ENCODE assay signal across 16 cellular contexts in the genomic region with DNA sequence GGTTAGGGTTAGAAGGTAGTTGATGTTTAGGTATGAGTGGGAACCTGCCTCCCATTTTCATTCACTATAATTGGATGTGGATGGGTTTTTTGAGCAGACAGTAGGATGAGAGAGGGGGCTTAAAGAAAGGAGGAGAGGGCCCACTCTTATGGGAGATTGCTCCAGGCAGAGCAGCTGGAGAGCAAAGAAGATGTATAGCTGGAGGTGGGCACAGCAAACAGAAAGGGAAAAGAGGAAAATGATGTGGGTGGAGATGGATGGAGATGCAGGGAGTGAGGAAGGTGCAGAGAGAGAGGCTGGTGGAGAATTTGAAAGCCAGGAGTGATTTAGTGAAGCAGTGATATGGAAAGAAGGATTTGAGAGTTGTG.
"Had no signal": no experiment of that assay in that cellular context is flagged by ENCODE, and none has a peak within 500 bp of the region (broad histone marks: within the 10 kb centered on the region; RNA-seq: fewer than 3 reads in every experiment).

No MANE protein-coding gene starts in this region.

- H3K36me3 Mint-ChIP-seq: immature natural killer cell had no signal

- H3K27ac Mint-ChIP-seq: activated B cell treated with CpG ODN at 0.5 μM for 24 hours; activated CD4-positive, alpha-beta T cell treated with anti-CD3 and anti-CD28 coated beads, Interleukin-2, amount 10 ng/mL, durations not matched to agents 7 days and 5 days; immature natural killer cell; progenitor cell of endocrine pancreas; stimulated activated naive CD8-positive, alpha-beta T cell treated with anti-CD3 and anti-CD28 coated beads, Interleukin-15, Interleukin-2, amounts not matched to agents 100 ng/mL and 50 ng/mL, for 24 hours had no signal

- H3K4me3 ChIP-seq: right atrium auricular region, SK-N-MC, skin epidermis, upper lobe of right lung had no signal

- H3K27ac ChIP-seq: right atrium auricular region, SK-N-MC, upper lobe of right lung had no signal

- H3K9me3 Mint-ChIP-seq: activated B cell treated with CpG ODN at 0.5 μM for 24 hours; activated CD4-positive, alpha-beta T cell treated with anti-CD3 and anti-CD28 coated beads, Interleukin-2, amount 10 ng/mL, durations not matched to agents 7 days and 5 days; central memory CD8-positive, alpha-beta T cell; immature natural killer cell; nephron; stimulated activated naive CD8-positive, alpha-beta T cell treated with anti-CD3 and anti-CD28 coated beads, Interleukin-15, Interleukin-2, amounts not matched to agents 100 ng/mL and 50 ng/mL, for 24 hours had no signal

- H3K4me1 ChIP-seq: upper lobe of right lung had no signal

- H3K27me3 ChIP-seq: right atrium auricular region, upper lobe of right lung had no signal

- H3K4me3 Mint-ChIP-seq: activated B cell treated with CpG ODN at 0.5 μM for 24 hours; activated CD4-positive, alpha-beta T cell treated with anti-CD3 and anti-CD28 coated beads, Interleukin-2, amount 10 ng/mL, durations not matched to agents 7 days and 5 days; central memory CD8-positive, alpha-beta T cell; immature natural killer cell; nephron; stimulated activated naive CD8-positive, alpha-beta T cell treated with anti-CD3 and anti-CD28 coated beads, Interleukin-15, Interleukin-2, amounts not matched to agents 100 ng/mL and 50 ng/mL, for 24 hours had no signal

- H3K9me3 ChIP-seq: right atrium auricular region, upper lobe of right lung had no signal

- DNase-seq: activated B cell treated with CpG ODN at 0.5 μM for 24 hours; activated CD4-positive, alpha-beta T cell treated with anti-CD3 and anti-CD28 coated beads, Interleukin-2, amount 10 ng/mL, durations not matched to agents 7 days and 5 days; activated CD8-positive, alpha-beta memory T cell treated with anti-CD3 and anti-CD28 coated beads for 24 hours; activated naive CD4-positive, alpha-beta T cell treated with anti-CD3 and anti-CD28 coated beads, Interleukin-2, amount 50 U/mL, for 16 hours; cortex of kidney; effector CD8-positive, alpha-beta T cell; immature natural killer cell; stimulated activated CD4-positive, alpha-beta T cell treated with anti-CD3 and anti-CD28 coated beads, Interleukin-4, amount 100 ng/mL, for 24 hours; upper lobe of right lung had no signal

- H3K4me1 Mint-ChIP-seq: activated B cell treated with CpG ODN at 0.5 μM for 24 hours; central memory CD8-positive, alpha-beta T cell; immature natural killer cell had no signal

- H3K36me3 ChIP-seq: right atrium auricular region, upper lobe of right lung had no signal
